In genomic region chr13:92838786-92839185, GRCh38 we compare ENCODE assay signal across 11 cellular contexts.
DNase-seq lines count a peak whose midpoint lies in the region; ATAC-seq and TF ChIP-seq lines count a peak whose summit lies in the region.
"Had no signal": no experiment of that assay in that cellular context is flagged by ENCODE, and none has a peak within 500 bp of the region (broad histone marks: within the 10 kb centered on the region; RNA-seq: fewer than 3 reads in every experiment).

No MANE protein-coding gene starts in this region.

- intact Hi-C loops in CD14-positive monocyte (cut with micrococcal nuclease), result no loop called here

- WGBS in lung, 2 donors, result 64 to 85% methylated on average over 3 of the region's 3 CpGs

- H3K36me3 ChIP-seq in adipocyte (ENCODE audit: control insufficient read depth, insufficient read depth, low read length, severe bottlenecking) (no peaks in the 10 kb centered on the region), lung (ENCODE audit: control insufficient read depth in 2 of 2, insufficient read depth in 2 of 2, low read length in 2 of 2) (no peaks in the 10 kb centered on the region)
- H3K36me3 ChIP-seq: colonic mucosa, thyroid gland had no signal

- H3K9me3 Mint-ChIP-seq in CD14-positive monocyte, result peaks cover 0 to 11% (median 4%) of the 10 kb centered on the region in 7 donors

- H3K27ac ChIP-seq in lung (ENCODE audit: low read depth in 1 of 2, low read length in 1 of 2) (no peak overlapping the region), substantia nigra (ENCODE audit: low read depth, low read length, poor library complexity, severe bottlenecking) (no peak overlapping the region)
- H3K27ac ChIP-seq: colonic mucosa, thyroid gland had no signal

- H3K27me3 ChIP-seq in adipocyte (replicated peaks; ENCODE audit: control insufficient read depth, insufficient read depth, low read length) (no peaks in the 10 kb centered on the region), lung (ENCODE audit: control insufficient read depth, insufficient read depth) (no peaks in the 10 kb centered on the region)
- H3K27me3 ChIP-seq: colonic mucosa, thyroid gland had no signal

- H3K9ac ChIP-seq in adipocyte (ENCODE audit: low read length), result peak overlapping the region; percentile 60

- no peak overlapping the region for H3K27ac Mint-ChIP-seq in CD14-positive monocyte

- TF ChIP-seq CTCF in lung (IDR thresholded peaks at IDR 0.05; ENCODE audit: control extremely low read depth, extremely low read depth) (no peak), CD14-positive monocyte (IDR thresholded peaks at IDR 0.05) (no peak)

- DNase-seq in GM03348 (ENCODE audit: low spot score) (peak; percentile 72), adipocyte (ENCODE audit: low read depth) (no peak), lung (ENCODE audit: low spot score) (no peak), CD14-positive monocyte (ENCODE audit: low spot score) (no peak), substantia nigra (lab: John Stamatoyannopoulos, UW) (no peak), SKM-1 (lab: John Stamatoyannopoulos, UW; ENCODE audit: unreplicated experiment) (no peak)
- DNase-seq: activated T-cell treated with anti-CD3 and anti-CD28 coated beads, Interleukin-2, amount 50 U/mL, for 4 hours; colonic mucosa; thyroid gland had no signal

- H3K9me3 ChIP-seq in adipocyte (ENCODE audit: control insufficient read depth, low read length), result peaks cover 10% of the 10 kb centered on the region
- H3K9me3 ChIP-seq in lung (ENCODE audit: control insufficient read depth in 2 of 2, insufficient read depth in 1 of 2, low read length in 1 of 2), result no peaks in the 10 kb centered on the region
- H3K9me3 ChIP-seq: colonic mucosa, thyroid gland had no signal

- no peak overlapping the region for H3K4me3 Mint-ChIP-seq in CD14-positive monocyte
- H3K4me3 Mint-ChIP-seq: activated T-cell treated with anti-CD3 and anti-CD28 coated beads, Interleukin-2, amount 50 U/mL, for 4 hours had no signal

- ATAC-seq in HG03342 (IDR thresholded peaks at IDR 0.05; ENCODE audit: unreplicated experiment), result peak; percentile 60
- peak; percentile 76 for ATAC-seq in lung (ENCODE audit: insufficient read depth, low FRiP score)
- ATAC-seq in HG03196 (IDR thresholded peaks at IDR 0.05; ENCODE audit: unreplicated experiment), result no peak

- no peak overlapping the region for H3K4me3 ChIP-seq in adipocyte (ENCODE audit: low read length)
- H3K4me3 ChIP-seq in lung, result no peak overlapping the region
- H3K4me3 ChIP-seq: colonic mucosa, thyroid gland had no signal

- no peaks in the 10 kb centered on the region for H3K27me3 Mint-ChIP-seq in CD14-positive monocyte (ENCODE audit: low read depth in 3 of 3)

- H3K4me1 ChIP-seq in adipocyte (ENCODE audit: control insufficient read depth, insufficient read depth, low read length) (peaks cover 35% of the 10 kb centered on the region), lung (ENCODE audit: control insufficient read depth in 2 of 2, insufficient read depth in 2 of 2, low read length in 2 of 2) (no peaks in the 10 kb centered on the region)
- H3K4me1 ChIP-seq: colonic mucosa, thyroid gland had no signal

- H3K36me3 Mint-ChIP-seq in CD14-positive monocyte, result no peaks in the 10 kb centered on the region

- no peaks in the 10 kb centered on the region for H3K4me1 Mint-ChIP-seq in CD14-positive monocyte
